Comparison of ENCODE assay signal across 1 cellular context in the genomic region with DNA sequence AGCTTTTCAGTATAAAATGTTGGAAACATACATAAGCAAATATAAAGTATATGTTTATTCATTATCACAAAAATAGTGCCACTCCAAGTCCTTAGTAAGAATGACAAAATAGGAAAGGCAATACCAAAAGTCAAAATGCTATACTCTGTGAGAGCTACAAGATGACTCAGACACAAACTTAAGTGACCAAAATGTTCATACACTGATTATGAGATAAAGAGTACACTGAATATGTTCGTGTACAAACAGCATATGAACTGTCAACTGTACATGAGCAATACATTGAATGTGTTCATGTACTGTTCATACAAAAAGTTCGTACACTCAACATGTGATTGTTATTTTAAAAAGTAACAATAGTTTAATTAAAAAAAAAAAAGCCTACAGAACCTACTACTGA.
A peak's percentile ranks its signal among the peaks of the same experiment; 100 is the strongest.
TF ChIP-seq lines count a peak whose summit lies in the region.

No MANE protein-coding gene starts in this region.

TF ChIP-seq in K562, 482 proteins besides CTCF, POLR2A, EP300 and RAD21 (continued from another document):
- peak in 1 of 3 experiments; percentile 31; a peak in 1 of 6 replicates for TF ChIP-seq ZBTB11 (CRISPR knock-in tag; IDR thresholded peaks at IDR 0.05)
- TF ChIP-seq GATA2 (CRISPR knock-in tag; IDR thresholded peaks at IDR 0.05), result peak; percentile 17; the same call in 1 of the 2 replicates
- no peak for TF ChIP-seq SMARCB1 (IDR thresholded peaks at IDR 0.05; ENCODE audit: insufficient read length, low read depth)
- 0 out of 2 replicates have a peak, but pooled peaks have one; percentile 23 for TF ChIP-seq NFE2 (IDR thresholded peaks at IDR 0.05; ENCODE audit: low read depth)
- TF ChIP-seq, protein P1, sequence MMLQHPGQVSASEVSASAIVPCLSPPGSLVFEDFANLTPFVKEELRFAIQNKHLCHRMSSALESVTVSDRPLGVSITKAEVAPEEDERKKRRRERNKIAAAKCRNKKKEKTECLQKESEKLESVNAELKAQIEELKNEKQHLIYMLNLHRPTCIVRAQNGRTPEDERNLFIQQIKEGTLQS (IDR thresholded peaks at IDR 0.05), result peak; percentile 78
- TF ChIP-seq, protein P1 (CRISPR knock-in tag; conservative IDR thresholded peaks at IDR 0.05), result no peak
- TF ChIP-seq TAF9B (IDR thresholded peaks at IDR 0.05; ENCODE audit: partially characterized antibody), result peak; percentile 25
- TF ChIP-seq ETS1 (conservative IDR thresholded peaks at IDR 0.05; ENCODE audit: control insufficient read depth, low read depth, low read length), result no peak
- TF ChIP-seq FOSL1 (tag; conservative IDR thresholded peaks at IDR 0.05), result peak; percentile 69
- peak in 1 of 2 experiments; percentile 83; a peak in 2 of 4 replicates for TF ChIP-seq KDM1A (IDR thresholded peaks at IDR 0.05)
- no peak for TF ChIP-seq KAT8 (IDR thresholded peaks at IDR 0.05; ENCODE audit: low read depth)
- no peak for TF ChIP-seq ERF (CRISPR knock-in tag; IDR thresholded peaks at IDR 0.05)
- TF ChIP-seq ZNF644 (tag; IDR thresholded peaks at IDR 0.05; ENCODE audit: low read depth), result no peak
- no peak for TF ChIP-seq CCAR2 (IDR thresholded peaks at IDR 0.05; ENCODE audit: low read depth, low read length)
